In genomic region chr1:95582191-95582590, GRCh38 we compare ENCODE assay signal across 20 cellular contexts.
"Had no signal": no experiment of that assay in that cellular context is flagged by ENCODE, and none has a peak within 500 bp of the region (broad histone marks: within the 10 kb centered on the region; RNA-seq: fewer than 3 reads in every experiment).

No MANE protein-coding gene starts in this region.

- ATAC-seq: activated T-cell treated with anti-CD3 and anti-CD28 coated beads, Interleukin-2, amount 50 U/mL, for 4 hours; foreskin keratinocyte; natural killer cell treated with Interleukin-12 subunit alpha and Interleukin-12 subunit beta and Interleukin-15 and Interleukin-18, amount 100 ng/mL, for 72 hours; right cardiac atrium had no signal

- H3K9me3 ChIP-seq: adrenal gland, ascending aorta, left ventricle myocardium inferior, neutrophil, ovary, prostate gland, upper lobe of left lung had no signal

- H3K27ac ChIP-seq: adrenal gland, ascending aorta, foreskin keratinocyte, left ventricle myocardium inferior, neutrophil, ovary, prostate gland, upper lobe of left lung had no signal

- FAIRE-seq: colon had no signal

- H3K4me3 ChIP-seq: adrenal gland, ascending aorta, left ventricle myocardium inferior, ovary, prostate gland, upper lobe of left lung had no signal

- H3K27me3 ChIP-seq: adrenal gland, ascending aorta, foreskin keratinocyte, neutrophil, ovary, upper lobe of left lung had no signal

- DNase-seq: activated CD8-positive, alpha-beta memory T cell treated with anti-CD3 and anti-CD28 coated beads for 24 hours; activated CD8-positive, alpha-beta memory T cell treated with anti-CD3 and anti-CD28 coated beads, Interleukin-2, amount 50 U/mL, for 48 hours; activated naive CD4-positive, alpha-beta T cell; activated T-cell treated with anti-CD3 and anti-CD28 coated beads, Interleukin-2, amount 50 U/mL, for 4 hours; central memory CD4-positive, alpha-beta T cell; effector memory CD4-positive, alpha-beta T cell; foreskin keratinocyte; left ventricle myocardium inferior; ovary; right cardiac atrium; stimulated activated CD4-positive, alpha-beta T cell treated with anti-CD3 and anti-CD28 coated beads, Interleukin-4, amount 100 ng/mL, for 24 hours; stimulated activated naive CD4-positive, alpha-beta T cell treated with Interleukin-2 at 50 U/mL for 16 hours; T-helper 9 cell; upper lobe of left lung had no signal

- H3K36me3 ChIP-seq: adrenal gland, ascending aorta, left ventricle myocardium inferior, neutrophil, ovary, prostate gland, upper lobe of left lung had no signal

- H3K4me1 ChIP-seq: adrenal gland, ascending aorta, left ventricle myocardium inferior, prostate gland, upper lobe of left lung had no signal
